Comparison of ENCODE assay signal across 9 cellular contexts in genomic region chr11:76668362-76669155, GRCh38. TPM values are rescaled to one million over a fixed set of nuclear protein-coding genes. Genes with fewer than 3 reads are reported as not detected.
DNase-seq lines count a peak whose midpoint lies in the region; ATAC-seq and TF ChIP-seq lines count a peak whose summit lies in the region.
"Had no signal": no experiment of that assay in that cellular context is flagged by ENCODE, and none has a peak within 500 bp of the region (broad histone marks: within the 10 kb centered on the region; RNA-seq: fewer than 3 reads in every experiment).

No MANE protein-coding gene starts in this region.

- CTCF ChIA-PET in activated naive CD4-positive, alpha-beta T cell treated with anti-CD3 and anti-CD28 coated beads for 36 hours (lab: Charles Lee): interaction anchor here (1.2 kb wide), 1 partner anchor 11 kb away, joined by 3 read pairs; no protein-coding TSS in a partner anchor

- peaks cover 31% of the 10 kb centered on the region for H3K27me3 Mint-ChIP-seq in activated naive CD4-positive, alpha-beta T cell treated with anti-CD3 and anti-CD28 coated beads for 36 hours (ENCODE audit: low read depth)
- H3K27me3 Mint-ChIP-seq in nephron progenitor cell (ENCODE audit: low read depth, poor library complexity): peaks cover 23% of the 10 kb centered on the region

- peak overlapping the region; percentile 35 for H3K4me3 Mint-ChIP-seq in activated naive CD4-positive, alpha-beta T cell treated with anti-CD3 and anti-CD28 coated beads for 36 hours
- H3K4me3 Mint-ChIP-seq in nephron progenitor cell: peak overlapping the region; percentile 81

- H3K27ac Mint-ChIP-seq in activated naive CD4-positive, alpha-beta T cell treated with anti-CD3 and anti-CD28 coated beads for 36 hours: no peak overlapping the region
- no peak overlapping the region for H3K27ac Mint-ChIP-seq in nephron progenitor cell

- peaks cover 3% of the 10 kb centered on the region in 2 donors for H3K4me1 ChIP-seq in esophagus (ENCODE audit: control insufficient read depth in 2 of 2, insufficient read depth in 2 of 2, low read length in 1 of 2)
- H3K4me1 ChIP-seq in uterus: peaks cover 0 to 6% of the 10 kb centered on the region in 2 donors

- no peaks in the 10 kb centered on the region for H3K9me3 Mint-ChIP-seq in activated naive CD4-positive, alpha-beta T cell treated with anti-CD3 and anti-CD28 coated beads for 36 hours
- H3K9me3 Mint-ChIP-seq in nephron progenitor cell: no peaks in the 10 kb centered on the region

- no peaks in the 10 kb centered on the region for H3K36me3 Mint-ChIP-seq in activated naive CD4-positive, alpha-beta T cell treated with anti-CD3 and anti-CD28 coated beads for 36 hours (ENCODE audit: low read depth)
- no peaks in the 10 kb centered on the region for H3K36me3 Mint-ChIP-seq in nephron progenitor cell (ENCODE audit: low read depth)

- H3K4me1 Mint-ChIP-seq in activated naive CD4-positive, alpha-beta T cell treated with anti-CD3 and anti-CD28 coated beads for 36 hours (ENCODE audit: low read depth): peaks cover 24% of the 10 kb centered on the region
- H3K4me1 Mint-ChIP-seq in nephron progenitor cell: peaks cover 73% of the 10 kb centered on the region

- WGBS in esophagus, 2 donors: 76 to 80% methylated on average over 3 of the region's 3 CpGs

- no peaks in the 10 kb centered on the region for H3K27me3 ChIP-seq in esophagus (ENCODE audit: control insufficient read depth in 1 of 2, insufficient read depth in 2 of 2, low read length in 2 of 2)
- H3K27me3 ChIP-seq in uterus: no peaks in the 10 kb centered on the region

- no peak overlapping the region for H3K27ac ChIP-seq in esophagus (ENCODE audit: low read depth in 2 of 2, low read length in 1 of 2)
- H3K27ac ChIP-seq in uterus: peak overlapping the region; percentile 77 to 83

- DNase-seq in activated naive CD4-positive, alpha-beta T cell treated with anti-CD3 and anti-CD28 coated beads for 36 hours: no peak
- DNase-seq in activated naive CD4-positive, alpha-beta T cell (lab: John Stamatoyannopoulos, UW): no peak
- DNase-seq in nephron progenitor cell (no peak), uterus (peak in 1 of 2 donors; percentile 8), SIG-M5 treated with dmso at 0.1 percent for 504 hours (lab: John Stamatoyannopoulos, UW; ENCODE audit: unreplicated experiment) (no peak)
- DNase-seq: NCI-H187 had no signal

- H3K36me3 ChIP-seq in esophagus (ENCODE audit: control insufficient read depth in 2 of 2, insufficient read depth in 2 of 2, low read length in 1 of 2) (no peaks in the 10 kb centered on the region), uterus (no peaks in the 10 kb centered on the region)

- intact Hi-C loops in activated naive CD4-positive, alpha-beta T cell treated with anti-CD3 and anti-CD28 coated beads for 36 hours (cut with micrococcal nuclease): loop anchor here (5.0 kb wide), 1 partner anchor 71 kb away; no protein-coding TSS in a partner anchor
- intact Hi-C loops in uterus (cut with DNase I; ENCODE audit: low total_unique reads): no loop called here

- TF ChIP-seq POLR2A in uterus (IDR thresholded peaks at IDR 0.05): no peak

- TF ChIP-seq CTCF in nephron progenitor cell (IDR thresholded peaks at IDR 0.05) (no peak), uterus (IDR thresholded peaks at IDR 0.05) (no peak)

- ATAC-seq in GM18870 (IDR thresholded peaks at IDR 0.05; ENCODE audit: unreplicated experiment): no peak
- ATAC-seq in GM19395 (IDR thresholded peaks at IDR 0.05; ENCODE audit: unreplicated experiment): no peak

- peak overlapping the region; percentile 2 to 20 for H3K4me3 ChIP-seq in esophagus (ENCODE audit: low read depth in 1 of 2, low read length in 2 of 2)
- peak overlapping the region in 1 of 2 donors; percentile 14 for H3K4me3 ChIP-seq in uterus

- H3K9me3 ChIP-seq in esophagus (ENCODE audit: control insufficient read depth in 2 of 2, insufficient read depth in 1 of 2, low read depth in 1 of 2, low read length in 1 of 2) (no peaks in the 10 kb centered on the region), uterus (no peaks in the 10 kb centered on the region)

RNA-seq across cellular contexts. Expression of gene LRRC32, which starts 2.0 kb away (rescaled TPM):
- 1 to 10 TPM; 2.5 to 3.0 TPM for total RNA-seq in activated naive CD4-positive, alpha-beta T cell treated with anti-CD3 and anti-CD28 coated beads for 36 hours
- polyA plus RNA-seq in esophagus: 1 to 10 TPM; 8.1 to 8.5 TPM
- total RNA-seq in uterus: 100 to 1,000 TPM in 1 of 4 donors, 10 to 100 TPM in 2, 1 to 10 TPM in 1; 10.0 to 121 (median 17.5) TPM

Comparison
In these comparisons a context has a peak if more than half of its experiments do, and no peak if none do; other contexts are left out.
1. H3K27ac ChIP-seq: peak in uterus (2 of 2); none in esophagus (0 of 2).